Comparison of ENCODE assay signal across 23 cellular contexts in genomic region chr21:9738527-9738926, GRCh38.
DNase-seq lines count a peak whose midpoint lies in the region; ATAC-seq lines count a peak whose summit lies in the region.
"Had no signal": no experiment of that assay in that cellular context is flagged by ENCODE, and none has a peak within 500 bp of the region (broad histone marks: within the 10 kb centered on the region; RNA-seq: fewer than 3 reads in every experiment).

No MANE protein-coding gene starts in this region.

- H3K4me3 Mint-ChIP-seq in stimulated activated naive CD8-positive, alpha-beta T cell treated with anti-CD3 and anti-CD28 coated beads, Interleukin-15, amount 100 ng/mL, for 72 hours: no peak overlapping the region
- H3K4me3 Mint-ChIP-seq: H9 had no signal

- ATAC-seq in right cardiac atrium (peak; percentile 23 to 41), Right ventricle myocardium superior (ENCODE audit: poor library complexity) (no peak), left lobe of liver (peak; percentile 11), sciatic nerve (peak; percentile 18)
- ATAC-seq in stimulated activated naive CD8-positive, alpha-beta T cell treated with anti-CD3 and anti-CD28 coated beads, Interleukin-15, amount 100 ng/mL, for 72 hours: no peak
- ATAC-seq: HepG2, PC-3 had no signal

- H3K9me3 Mint-ChIP-seq in stimulated activated naive CD8-positive, alpha-beta T cell treated with anti-CD3 and anti-CD28 coated beads, Interleukin-15, amount 100 ng/mL, for 72 hours: peaks cover 11 to 28% of the 10 kb centered on the region in 2 donors

- H3K27me3 ChIP-seq in right cardiac atrium (ENCODE audit: control insufficient read depth, insufficient read depth): no peaks in the 10 kb centered on the region
- H3K27me3 ChIP-seq: SJSA1 had no signal

- no peaks in the 10 kb centered on the region for H3K27me3 Mint-ChIP-seq in stimulated activated naive CD8-positive, alpha-beta T cell treated with anti-CD3 and anti-CD28 coated beads, Interleukin-15, amount 100 ng/mL, for 72 hours

- intact Hi-C loops in right cardiac atrium (cut with DNase I): no loop called here
- intact Hi-C loops in Right ventricle myocardium superior (cut with DNase I): no loop called here
- intact Hi-C loops in sciatic nerve (cut with DNase I): no loop called here

- no peaks in the 10 kb centered on the region for H3K4me1 Mint-ChIP-seq in stimulated activated naive CD8-positive, alpha-beta T cell treated with anti-CD3 and anti-CD28 coated beads, Interleukin-15, amount 100 ng/mL, for 72 hours
- H3K4me1 Mint-ChIP-seq: H9 had no signal

- DNase-seq in right cardiac atrium: no peak
- no peak for DNase-seq in Right ventricle myocardium superior
- peak; percentile 40 for DNase-seq in left lobe of liver (ENCODE audit: low spot score)
- no peak for DNase-seq in sciatic nerve (ENCODE audit: low spot score)
- no peak for DNase-seq in NCI-H446 (lab: John Stamatoyannopoulos, UW)
- DNase-seq in stimulated activated naive CD8-positive, alpha-beta T cell treated with anti-CD3 and anti-CD28 coated beads, Interleukin-15, amount 100 ng/mL, for 72 hours: no peak
- no peak for DNase-seq in NCI-H345 treated with DMSO at 0.1 percent for 48 hours (lab: John Stamatoyannopoulos, UW; ENCODE audit: unreplicated experiment)
- DNase-seq: Calu3; DMS79 treated with DMSO at 0.1 percent for 48 hours; GF-D8; H9; Karpas-422; NCI-H1092; NCI-H1417 treated with DMSO at 0.1 percent for 48 hours; NCI-H1694 treated with DMSO at 0.1 percent for 48 hours; NCI-H2081; NCI-H345; NCI-H524 treated with DMSO at 0.1 percent for 48 hours; NCI-H774; NK-92 treated with Interleukin-12 subunit alpha and Interleukin-12 subunit beta, amount 100 ng/mL, for 24 hours had no signal

- WGBS in right cardiac atrium: 37% methylated on average over 2 of the region's 2 CpGs

- no peak overlapping the region for H3K27ac ChIP-seq in right cardiac atrium (ENCODE audit: low read length)
- H3K27ac ChIP-seq: SJSA1 had no signal

- no peak overlapping the region for H3K27ac Mint-ChIP-seq in stimulated activated naive CD8-positive, alpha-beta T cell treated with anti-CD3 and anti-CD28 coated beads, Interleukin-15, amount 100 ng/mL, for 72 hours
- H3K27ac Mint-ChIP-seq: H9 had no signal

- no peaks in the 10 kb centered on the region for H3K9me3 ChIP-seq in right cardiac atrium (ENCODE audit: control insufficient read depth, low read length)

- no peak overlapping the region for H3K4me3 ChIP-seq in right cardiac atrium (ENCODE audit: low read length)
- H3K4me3 ChIP-seq: SJSA1 had no signal

- no peaks in the 10 kb centered on the region for H3K4me1 ChIP-seq in right cardiac atrium (ENCODE audit: control insufficient read depth, insufficient read depth, low read length)
- H3K4me1 ChIP-seq: SJSA1 had no signal

Comparison
In these comparisons a context has a peak if more than half of its experiments do, and no peak if none do; other contexts are left out.
1. ATAC-seq: peak in right cardiac atrium (2 of 2), left lobe of liver (single experiment) and sciatic nerve (single experiment); none in Right ventricle myocardium superior (single experiment) and stimulated activated naive CD8-positive, alpha-beta T cell treated with anti-CD3 and anti-CD28 coated beads, Interleukin-15, amount 100 ng/mL, for 72 hours (single experiment).